ENCODE assay signal across 24 cellular contexts in the genomic region with DNA sequence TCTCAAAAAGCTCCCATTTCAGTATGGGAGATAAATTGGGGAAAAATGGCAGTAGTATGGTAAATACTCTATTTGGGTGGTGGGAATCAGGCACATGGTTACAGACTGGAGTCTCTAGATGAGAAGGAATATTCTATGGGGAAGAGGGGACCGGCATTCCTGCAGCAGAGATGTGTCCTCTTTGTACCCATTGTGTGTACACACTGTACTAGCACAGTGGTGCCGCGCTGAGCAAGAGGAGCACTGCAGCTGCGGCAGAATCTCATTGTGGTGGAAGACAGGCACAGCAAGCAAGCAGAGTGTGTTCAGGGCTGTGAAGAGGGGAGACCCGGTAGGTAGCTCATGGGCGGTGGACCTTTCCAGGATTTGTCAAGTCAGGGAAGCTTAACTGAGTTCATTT. TPM values are rescaled to one million over a fixed set of nuclear protein-coding genes. Genes with fewer than 3 reads are reported as not detected.
DNase-seq lines count a peak whose midpoint lies in the region; TF ChIP-seq lines count a peak whose summit lies in the region.
"Had no signal": no experiment of that assay in that cellular context is flagged by ENCODE, and none has a peak within 500 bp of the region (broad histone marks: within the 10 kb centered on the region; RNA-seq: fewer than 3 reads in every experiment).

No MANE protein-coding gene starts in this region.

- no peak overlapping the region for H3K4me2 ChIP-seq in trophoblast cell (ENCODE audit: low read length)

- no peak overlapping the region for H2BK12ac ChIP-seq in trophoblast cell (ENCODE audit: low read length)

- H3K9me3 ChIP-seq in trophoblast cell (ENCODE audit: insufficient read depth, low read depth, low read length), result no peaks in the 10 kb centered on the region
- H3K9me3 ChIP-seq: adrenal gland, gastroesophageal sphincter, lower lobe of right lung, tibial nerve had no signal

- CTCF ChIA-PET in HEK293T (lab: Yijun Ruan, JAX), result no interaction called here

- H3K36me3 ChIP-seq in trophoblast cell (ENCODE audit: control insufficient read depth in 1 of 2, insufficient read depth in 2 of 2, low read length in 2 of 2), result no peaks in the 10 kb centered on the region
- H3K36me3 ChIP-seq: adrenal gland, gastroesophageal sphincter, lower lobe of right lung, tibial nerve had no signal

- no peak overlapping the region for H2BK120ac ChIP-seq in trophoblast cell (ENCODE audit: insufficient read depth, low read length, poor library complexity)

- no peak overlapping the region for H3K4me3 ChIP-seq in trophoblast cell (ENCODE audit: low read depth, low read length)
- H3K4me3 ChIP-seq: adrenal gland, gastroesophageal sphincter, lower lobe of right lung, SK-N-MC, tibial nerve had no signal

- H2AK5ac ChIP-seq in trophoblast cell (ENCODE audit: low read length), result no peak overlapping the region

- peaks cover 0 to 20% of the 10 kb centered on the region in 2 experiments for H3K4me1 ChIP-seq in trophoblast cell (ENCODE audit: control insufficient read depth in 1 of 2, insufficient read depth in 2 of 2, low read length in 2 of 2)
- H3K4me1 ChIP-seq: adrenal gland had no signal

- H3K27me3 ChIP-seq in trophoblast cell (ENCODE audit: insufficient read depth, low read length), result no peaks in the 10 kb centered on the region
- H3K27me3 ChIP-seq: adrenal gland, gastroesophageal sphincter, tibial nerve had no signal

- DNase-seq in Ammon's horn (ENCODE audit: low spot score) (peak; percentile 88), amygdala (lab: John Stamatoyannopoulos, UW) (peak in 29 of 56 donors; percentile 12 to 78 (median 49)), hypothalamus (lab: John Stamatoyannopoulos, UW) (peak in 29 of 51 donors; percentile 13 to 79 (median 51)), trophoblast cell (no peak), H4 (ENCODE audit: low spot score) (no peak), RPMI8226 (no peak), COLO668 (lab: John Stamatoyannopoulos, UW; ENCODE audit: unreplicated experiment) (no peak), HEK293T (ENCODE audit: extremely low spot score) (no peak)
- DNase-seq: 8988T; activated CD4-positive, alpha-beta T cell treated with anti-CD3 and anti-CD28 coated beads for 4 hours; activated naive CD4-positive, alpha-beta T cell treated with Interleukin-2 at 50 U/mL for 16 hours; activated T-cell treated with anti-CD3 and anti-CD28 coated beads, Interleukin-2, amount 50 U/mL, for 72 hours; adrenal gland; cortex of kidney; DMS79; kidney; lower lobe of right lung; NCI-H1105; NCI-H2029 treated with DMSO at 0.1 percent for 48 hours; NCI-H774; stimulated activated CD4-positive, alpha-beta T cell treated with anti-CD3 and anti-CD28 coated beads, Interleukin-4, amount 100 ng/mL, for 4 hours had no signal

- no peak overlapping the region for H4K8ac ChIP-seq in trophoblast cell (ENCODE audit: low read depth, low read length)

- peaks cover 12% of the 10 kb centered on the region for H3K79me2 ChIP-seq in trophoblast cell (ENCODE audit: control insufficient read depth, insufficient read depth, low read length, poor library complexity)

- POLR2A ChIA-PET in HEK293T (lab: Yijun Ruan, JAX), result interaction anchor here (0.8 to 1.5 kb wide), 2 partner anchors 10 to 12 kb away, joined by 3 to 4 read pairs; no protein-coding TSS in a partner anchor

- no peak overlapping the region for H3K14ac ChIP-seq in trophoblast cell (ENCODE audit: low read length)

- H2AFZ ChIP-seq in trophoblast cell (ENCODE audit: insufficient read depth, low read length, poor library complexity), result no peak overlapping the region

- H3K23ac ChIP-seq in trophoblast cell (ENCODE audit: low read length), result no peak overlapping the region

- peak overlapping the region; percentile 78 for H3K4ac ChIP-seq in trophoblast cell (ENCODE audit: low read depth, low read length)

- no peak overlapping the region for H3K9ac ChIP-seq in trophoblast cell (ENCODE audit: low read length)

- no peaks in the 10 kb centered on the region for H3K79me1 ChIP-seq in trophoblast cell (ENCODE audit: low read length)

- no peak overlapping the region for H3K27ac ChIP-seq in trophoblast cell (ENCODE audit: low read depth, low read length)
- H3K27ac ChIP-seq: adrenal gland, gastroesophageal sphincter, lower lobe of right lung, SK-N-MC, tibial nerve had no signal

- no peak overlapping the region for H3K18ac ChIP-seq in trophoblast cell (ENCODE audit: low read length)

- no peak overlapping the region for H2BK5ac ChIP-seq in trophoblast cell (ENCODE audit: low read depth, low read length, poor library complexity)

- H4K91ac ChIP-seq in trophoblast cell (ENCODE audit: low read depth, low read length), result no peak overlapping the region

- no peak overlapping the region for H4K12ac ChIP-seq in trophoblast cell (ENCODE audit: low read depth, low read length)

- no CpG with 5 or more reads among the region's 6 CpGs for WGBS in trophoblast cell (ENCODE audit: extremely low coverage, insufficient coverage, insufficient read length)

TF ChIP-seq in HEK293T, 16 proteins besides CTCF, POLR2A, EP300 and RAD21:
- TF ChIP-seq, protein P1, sequence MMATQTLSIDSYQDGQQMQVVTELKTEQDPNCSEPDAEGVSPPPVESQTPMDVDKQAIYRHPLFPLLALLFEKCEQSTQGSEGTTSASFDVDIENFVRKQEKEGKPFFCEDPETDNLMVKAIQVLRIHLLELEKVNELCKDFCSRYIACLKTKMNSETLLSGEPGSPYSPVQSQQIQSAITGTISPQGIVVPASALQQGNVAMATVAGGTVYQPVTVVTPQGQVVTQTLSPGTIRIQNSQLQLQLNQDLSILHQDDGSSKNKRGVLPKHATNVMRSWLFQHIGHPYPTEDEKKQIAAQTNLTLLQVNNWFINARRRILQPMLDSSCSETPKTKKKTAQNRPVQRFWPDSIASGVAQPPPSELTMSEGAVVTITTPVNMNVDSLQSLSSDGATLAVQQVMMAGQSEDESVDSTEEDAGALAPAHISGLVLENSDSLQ (IDR thresholded peaks at IDR 0.05), result no peak
- TF ChIP-seq ZNF384 (IDR thresholded peaks at IDR 0.05), result no peak
- TF ChIP-seq HDGF (IDR thresholded peaks at IDR 0.05; ENCODE audit: borderline replicate concordance), result no peak
- no peak for TF ChIP-seq SP1 (IDR thresholded peaks at IDR 0.05)
- TF ChIP-seq FOXK2 (IDR thresholded peaks at IDR 0.05), result no peak
- no peak for TF ChIP-seq LEF1 (IDR thresholded peaks at IDR 0.05; ENCODE audit: borderline replicate concordance)
- TF ChIP-seq TARDBP (IDR thresholded peaks at IDR 0.05), result no peak
- no peak for TF ChIP-seq FOXA1 (IDR thresholded peaks at IDR 0.05)
- no peak for TF ChIP-seq ELF4 (IDR thresholded peaks at IDR 0.05)
- TF ChIP-seq ARNT (IDR thresholded peaks at IDR 0.05), result no peak
- TF ChIP-seq NFRKB (IDR thresholded peaks at IDR 0.05), result no peak
- no peak for TF ChIP-seq L3MBTL2 (conservative IDR thresholded peaks at IDR 0.05)
- no peak for TF ChIP-seq SUZ12 (IDR thresholded peaks at IDR 0.05)
- no peak for TF ChIP-seq BHLHE40 (IDR thresholded peaks at IDR 0.05; ENCODE audit: borderline replicate concordance)
- no peak for TF ChIP-seq CTBP1 (IDR thresholded peaks at IDR 0.05; ENCODE audit: borderline replicate concordance)

RNA-seq across cellular contexts. Expression of a gene that starts 13.0 kb away (rescaled TPM):
- polyA plus RNA-seq in trophoblast cell (2013), result 195 and 197 TPM in 2 replicates
- total RNA-seq in H4 (2014; rRNA removed; shearing (Covaris generic)), result 11.4 and 13.5 TPM in 2 replicates

Comparison
In these comparisons a context has a peak if more than half of its experiments do, and no peak if none do; other contexts are left out.
1. DNase-seq: peak in Ammon's horn (single experiment), amygdala (29 of 56) and hypothalamus (29 of 51); none in trophoblast cell (0 of 2), H4 (single experiment), RPMI8226 (single experiment), COLO668 (single experiment) and HEK293T (single experiment).